In genomic region chr15:61856295-61856694, GRCh38 we compare ENCODE assay signal across 16 cellular contexts.
"Had no signal": no experiment of that assay in that cellular context is flagged by ENCODE, and none has a peak within 500 bp of the region (broad histone marks: within the 10 kb centered on the region; RNA-seq: fewer than 3 reads in every experiment).

No MANE protein-coding gene starts in this region.

- H3K4me3 Mint-ChIP-seq: activated CD8-positive, alpha-beta T cell treated with anti-CD3 and anti-CD28 coated beads, Interleukin-2, amount 10 ng/mL, durations not matched to agents 7 days and 5 days; naive thymus-derived CD8-positive, alpha-beta T cell had no signal

- H3K4me1 ChIP-seq: foreskin keratinocyte, left lung had no signal

- H3K27me3 Mint-ChIP-seq: naive thymus-derived CD8-positive, alpha-beta T cell had no signal

- H3K27ac Mint-ChIP-seq: activated CD8-positive, alpha-beta T cell treated with anti-CD3 and anti-CD28 coated beads, Interleukin-2, amount 10 ng/mL, durations not matched to agents 7 days and 5 days had no signal

- H3K27me3 ChIP-seq: adrenal gland, foreskin keratinocyte, heart left ventricle, left lung had no signal

- DNase-seq: activated CD4-positive, alpha-beta T cell treated with anti-CD3 and anti-CD28 coated beads for 48 hours; activated CD8-positive, alpha-beta memory T cell treated with anti-CD3 and anti-CD28 coated beads, Interleukin-2, amount 50 U/mL, for 48 hours; activated CD8-positive, alpha-beta T cell treated with anti-CD3 and anti-CD28 coated beads, Interleukin-2, amount 10 ng/mL, durations not matched to agents 7 days and 5 days; activated naive CD4-positive, alpha-beta T cell treated with anti-CD3 and anti-CD28 coated beads, Interleukin-2, amount 50 U/mL, for 16 hours; adrenal gland; central memory CD4-positive, alpha-beta T cell; effector memory CD4-positive, alpha-beta T cell; foreskin keratinocyte; heart left ventricle; islet precursor cell; left lung; mucosa of descending colon; naive thymus-derived CD8-positive, alpha-beta T cell; stimulated activated CD4-positive, alpha-beta T cell treated with anti-CD3 and anti-CD28 coated beads, Interleukin-2, amount 100 ng/mL, for 24 hours; stimulated activated naive CD4-positive, alpha-beta T cell treated with Interleukin-2 at 50 U/mL for 16 hours had no signal

- H3K9me3 Mint-ChIP-seq: naive thymus-derived CD8-positive, alpha-beta T cell had no signal

- ATAC-seq: activated CD8-positive, alpha-beta T cell treated with anti-CD3 and anti-CD28 coated beads, Interleukin-2, amount 10 ng/mL, durations not matched to agents 7 days and 5 days; foreskin keratinocyte; left lung; mucosa of descending colon; naive thymus-derived CD8-positive, alpha-beta T cell; sciatic nerve had no signal

- H3K4me3 ChIP-seq: left lung, mucosa of descending colon had no signal

- H3K27ac ChIP-seq: foreskin keratinocyte had no signal

- H3K36me3 ChIP-seq: adrenal gland had no signal

- H3K9me3 ChIP-seq: adrenal gland, heart left ventricle, left lung, mucosa of descending colon had no signal
